In the genomic region with DNA sequence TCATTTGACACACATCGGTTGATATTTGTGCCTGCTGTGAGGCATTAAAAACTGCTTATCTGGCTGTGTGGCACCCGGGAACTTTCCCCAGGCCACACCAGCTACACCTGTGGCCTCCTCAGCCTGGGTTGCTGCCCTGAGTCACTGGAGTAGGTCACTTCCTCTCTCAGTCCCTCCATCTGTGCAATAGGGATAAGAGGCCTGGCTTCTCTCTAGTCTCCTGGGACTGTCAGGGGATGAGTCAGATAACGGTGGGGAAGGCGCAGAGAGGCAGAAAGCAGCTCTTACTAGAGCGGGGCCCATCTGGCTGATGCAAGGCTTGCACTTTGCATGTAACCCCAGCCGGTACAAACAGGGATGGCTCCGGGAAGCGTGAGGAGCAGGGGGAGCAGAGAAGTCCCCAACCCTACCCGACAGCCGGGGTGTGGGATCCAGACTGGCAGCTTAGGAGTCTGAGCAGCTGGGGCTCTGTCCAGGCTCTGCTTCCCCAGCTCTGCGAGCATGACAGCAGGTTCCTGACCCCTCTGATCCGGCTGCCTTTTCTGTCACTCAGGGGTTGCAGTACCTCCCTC, we compare ENCODE assay signal across 8 cellular contexts. TPM values are rescaled to one million over a fixed set of nuclear protein-coding genes. Genes with fewer than 3 reads are reported as not detected.
DNase-seq lines count a peak whose midpoint lies in the region; ATAC-seq and TF ChIP-seq lines count a peak whose summit lies in the region.

No MANE protein-coding gene starts in this region.

- no peaks in the 10 kb centered on the region for H3K36me3 Mint-ChIP-seq in memory B cell
- H3K36me3 Mint-ChIP-seq in stimulated activated naive CD8-positive, alpha-beta T cell treated with anti-CD3 and anti-CD28 coated beads, Interleukin-15, Interleukin-2, amounts not matched to agents 100 ng/mL and 50 ng/mL, for 24 hours (ENCODE audit: low read depth): no peaks in the 10 kb centered on the region

- TF ChIP-seq CTCF in C4-2B (conservative IDR thresholded peaks at IDR 0.05): no peak

- peak overlapping the region; percentile 95 for H3K27ac Mint-ChIP-seq in memory B cell
- H3K27ac Mint-ChIP-seq in stimulated activated naive CD8-positive, alpha-beta T cell treated with anti-CD3 and anti-CD28 coated beads, Interleukin-15, Interleukin-2, amounts not matched to agents 100 ng/mL and 50 ng/mL, for 24 hours: peak overlapping the region; percentile 97

- H3K4me3 Mint-ChIP-seq in memory B cell: peak overlapping the region; percentile 79
- peak overlapping the region; percentile 81 for H3K4me3 Mint-ChIP-seq in stimulated activated naive CD8-positive, alpha-beta T cell treated with anti-CD3 and anti-CD28 coated beads, Interleukin-15, Interleukin-2, amounts not matched to agents 100 ng/mL and 50 ng/mL, for 24 hours

- no peaks in the 10 kb centered on the region for H3K27me3 Mint-ChIP-seq in memory B cell
- no peaks in the 10 kb centered on the region for H3K27me3 Mint-ChIP-seq in stimulated activated naive CD8-positive, alpha-beta T cell treated with anti-CD3 and anti-CD28 coated beads, Interleukin-15, Interleukin-2, amounts not matched to agents 100 ng/mL and 50 ng/mL, for 24 hours

- ATAC-seq in HG03139 (IDR thresholded peaks at IDR 0.05; ENCODE audit: unreplicated experiment) (peak; percentile 57), memory B cell (ENCODE audit: low read depth) (peak; percentile 54)

- TF ChIP-seq POLR2A in GM19099 (IDR thresholded peaks at IDR 0.05; ENCODE audit: extremely low read depth, insufficient read length, low read depth): peak; percentile 76

- peaks cover 39% of the 10 kb centered on the region for H3K4me1 Mint-ChIP-seq in memory B cell
- H3K4me1 Mint-ChIP-seq in stimulated activated naive CD8-positive, alpha-beta T cell treated with anti-CD3 and anti-CD28 coated beads, Interleukin-15, Interleukin-2, amounts not matched to agents 100 ng/mL and 50 ng/mL, for 24 hours (ENCODE audit: low read depth): peaks cover 80% of the 10 kb centered on the region

- peak overlapping the region; percentile 11 for H3K27ac ChIP-seq in C4-2B

- H3K9me3 Mint-ChIP-seq in memory B cell: no peaks in the 10 kb centered on the region
- H3K9me3 Mint-ChIP-seq in stimulated activated naive CD8-positive, alpha-beta T cell treated with anti-CD3 and anti-CD28 coated beads, Interleukin-15, Interleukin-2, amounts not matched to agents 100 ng/mL and 50 ng/mL, for 24 hours: no peaks in the 10 kb centered on the region

- peak; percentile 39 to 87 for DNase-seq in NCI-H446 (lab: John Stamatoyannopoulos, UW)
- peak; percentile 64 for DNase-seq in activated CD4-positive, CD25-positive, alpha-beta regulatory T cell treated with anti-CD3 and anti-CD28 coated beads, Interleukin-2, amount 50 U/mL, for 72 hours
- peak; percentile 51 to 97 for DNase-seq in dermis microvascular lymphatic vessel endothelial cell (ENCODE audit: low read depth in 2 of 2)
- DNase-seq in memory B cell (ENCODE audit: low spot score in 2 of 2): peak; percentile 51 to 55

RNA-seq across cellular contexts. Expression of a gene that starts 34.0 kb away (rescaled TPM):
- total RNA-seq in dermis microvascular lymphatic vessel endothelial cell: 16.8 and 26.0 TPM in 2 replicates

RNA-seq across cellular contexts. Expression of a gene that starts 47.0 kb away (rescaled TPM):
- 128 and 193 TPM in 2 replicates for total RNA-seq in dermis microvascular lymphatic vessel endothelial cell

Comparison
In these comparisons a context has a peak if more than half of its experiments do, and no peak if none do; other contexts are left out.
1. Peak in every context shown above with its lines: DNase-seq, ATAC-seq and H3K27ac ChIP-seq.